8 cellular contexts compared by ENCODE assay signal in genomic region chr9:122213589-122214413, GRCh38. TPM values are rescaled to one million over a fixed set of nuclear protein-coding genes. Genes with fewer than 3 reads are reported as not detected.
DNase-seq lines count a peak whose midpoint lies in the region; ATAC-seq, FAIRE-seq and TF ChIP-seq lines count a peak whose summit lies in the region.

No MANE protein-coding gene starts in this region.

- H3K14ac ChIP-seq in H1 (ENCODE audit: insufficient read length) = no peak overlapping the region

- peaks cover 76% of the 10 kb centered on the region for H3K27me3 Mint-ChIP-seq in CD4-positive, CD25-positive, alpha-beta regulatory T cell
- peaks cover 63% of the 10 kb centered on the region for H3K27me3 Mint-ChIP-seq in activated CD4-positive, alpha-beta T cell treated with anti-CD3 and anti-CD28 coated beads for 36 hours
- peaks cover 49 to 65% of the 10 kb centered on the region in 2 donors for H3K27me3 Mint-ChIP-seq in natural killer cell treated with Interleukin-12 subunit alpha and Interleukin-12 subunit beta and Interleukin-15 and Interleukin-18, amount 100 ng/mL, for 72 hours

- FAIRE-seq in H1 (lab: Jason Lieb, UNC) = no peak

- H3K9me3 Mint-ChIP-seq in CD4-positive, CD25-positive, alpha-beta regulatory T cell = peaks cover 0 to 6% (median 0%) of the 10 kb centered on the region in 7 donors
- H3K9me3 Mint-ChIP-seq in activated CD4-positive, alpha-beta T cell treated with anti-CD3 and anti-CD28 coated beads for 36 hours (ENCODE audit: low read depth) = no peaks in the 10 kb centered on the region
- no peaks in the 10 kb centered on the region for H3K9me3 Mint-ChIP-seq in natural killer cell treated with Interleukin-12 subunit alpha and Interleukin-12 subunit beta and Interleukin-15 and Interleukin-18, amount 100 ng/mL, for 72 hours

- peaks cover 3 to 12% of the 10 kb centered on the region in 2 experiments for H4K20me1 ChIP-seq in H1 (replicated peaks in 1 of 2; ENCODE audit: control insufficient read depth in 1 of 2, insufficient read depth in 2 of 2, low read length in 2 of 2)

- peak; percentile 20 to 71 (median 26) for DNase-seq in CD4-positive, CD25-positive, alpha-beta regulatory T cell
- DNase-seq in H7 = peak; percentile 100
- peak; percentile 91 to 92 for DNase-seq in NCI-H2081 (lab: John Stamatoyannopoulos, UW)
- DNase-seq in activated CD4-positive, alpha-beta T cell treated with anti-CD3 and anti-CD28 coated beads for 36 hours = peak; percentile 80
- peak; percentile 87 to 97 for DNase-seq in H1 (ENCODE audit: low read depth in 1 of 2, low spot score in 2 of 2)
- DNase-seq in natural killer cell treated with Interleukin-12 subunit alpha and Interleukin-12 subunit beta and Interleukin-15 and Interleukin-18, amount 100 ng/mL, for 72 hours (ENCODE audit: low spot score) = no peak
- DNase-seq in testis = peak; percentile 75
- no peak for DNase-seq in NCI-H1694 treated with DMSO at 0.1 percent for 48 hours (lab: John Stamatoyannopoulos, UW)

- H3K79me2 ChIP-seq in H1 (ENCODE audit: control insufficient read depth in 1 of 2, insufficient read depth in 2 of 2, low read length in 2 of 2) = no peaks in the 10 kb centered on the region

- 0 out of 2 replicates have a peak overlapping the region, but pooled peaks have one; percentile 72 for H2BK15ac ChIP-seq in H1 (ENCODE audit: low read length)

- no peak overlapping the region for H2BK120ac ChIP-seq in H1 (replicated peaks; ENCODE audit: low read depth, low read length)

- H3K27ac ChIP-seq in CD4-positive, CD25-positive, alpha-beta regulatory T cell (ENCODE audit: insufficient read depth, low read length, poor library complexity, severe bottlenecking) = no peak overlapping the region
- H3K27ac ChIP-seq in H1 (ENCODE audit: low read depth, low read length) = no peak overlapping the region
- H3K27ac ChIP-seq in testis = no peak overlapping the region

- H4K8ac ChIP-seq in H1 (ENCODE audit: extremely low read depth, insufficient read depth, low read length) = peak overlapping the region; percentile 87; the same call in 1 of the 2 replicates

- H3K36me3 ChIP-seq in CD4-positive, CD25-positive, alpha-beta regulatory T cell (ENCODE audit: control insufficient read depth, insufficient read depth, low read length) = no peaks in the 10 kb centered on the region
- H3K36me3 ChIP-seq in H7 (replicated peaks; ENCODE audit: control insufficient read depth, insufficient read depth, low read length) = no peaks in the 10 kb centered on the region
- no peaks in the 10 kb centered on the region; a peak in 1 of 8 replicates for H3K36me3 ChIP-seq in H1 (ENCODE audit: control insufficient read depth in 2 of 4, insufficient read depth in 4 of 4, low read length in 3 of 4)
- no peaks in the 10 kb centered on the region for H3K36me3 ChIP-seq in testis (ENCODE audit: low read depth, missing control alignments)

- CTCF ChIA-PET in activated CD4-positive, alpha-beta T cell treated with anti-CD3 and anti-CD28 coated beads for 36 hours (lab: Charles Lee) = no interaction called here
- CTCF ChIA-PET in H1 (lab: Charles Lee; ENCODE audit: partially characterized antibody) = interaction anchor here (0.6 to 5.2 kb wide), 12 partner anchors 8 to 603 kb away, joined by 3 to 56 read pairs (median 3); no protein-coding TSS in a partner anchor

- peaks cover 8% of the 10 kb centered on the region; the same call in 1 of the 2 replicates for H3K23me2 ChIP-seq in H1 (ENCODE audit: low read depth, low read length)

- TF ChIP-seq POLR2A in H1 (IDR thresholded peaks at IDR 0.05; ENCODE audit: control extremely low read depth in 1 of 2, low read depth in 2 of 2, low read length in 2 of 2) (no peak), testis (IDR thresholded peaks at IDR 0.05) (no peak)

- peak overlapping the region; percentile 52; the same call in 1 of the 2 replicates for H2AFZ ChIP-seq in H1 (ENCODE audit: low read length)

- no peak for TF ChIP-seq EP300 in H1 (IDR thresholded peaks at IDR 0.05; ENCODE audit: borderline replicate concordance in 1 of 2, low read depth in 2 of 2, low read length in 2 of 2)

- ATAC-seq in CD4-positive, CD25-positive, alpha-beta regulatory T cell (ENCODE audit: low read depth in 2 of 2) = peak; percentile 57 to 68
- peak; percentile 92 for ATAC-seq in activated CD4-positive, alpha-beta T cell treated with anti-CD3 and anti-CD28 coated beads for 36 hours
- peak; percentile 78 to 85 for ATAC-seq in natural killer cell treated with Interleukin-12 subunit alpha and Interleukin-12 subunit beta and Interleukin-15 and Interleukin-18, amount 100 ng/mL, for 72 hours

- intact Hi-C loops in activated CD4-positive, alpha-beta T cell treated with anti-CD3 and anti-CD28 coated beads for 36 hours (cut with DNase I, micrococcal nuclease) = loop anchor here in 1 of 2 experiments (1.0 kb wide), 2 partner anchors 50 to 54 kb away; partner anchors contain the start of genes MORN5, MRRF, NDUFA8 and RBM18
- intact Hi-C loops in testis (cut with DNase I; ENCODE audit: low total_unique reads) = no loop called here

- H3K4me3 Mint-ChIP-seq in CD4-positive, CD25-positive, alpha-beta regulatory T cell = peak overlapping the region in 2 of 4 donors; percentile 67 to 70
- peak overlapping the region; percentile 36 for H3K4me3 Mint-ChIP-seq in activated CD4-positive, alpha-beta T cell treated with anti-CD3 and anti-CD28 coated beads for 36 hours
- H3K4me3 Mint-ChIP-seq in natural killer cell treated with Interleukin-12 subunit alpha and Interleukin-12 subunit beta and Interleukin-15 and Interleukin-18, amount 100 ng/mL, for 72 hours = peak overlapping the region; percentile 73

- H4K5ac ChIP-seq in H1 (ENCODE audit: insufficient read length, low read depth, low read length) = no peak overlapping the region

- H3K23ac ChIP-seq in H1 (ENCODE audit: insufficient read length) = no peak overlapping the region

- H2BK20ac ChIP-seq in H1 (ENCODE audit: low read length) = no peak overlapping the region

- POLR2A ChIA-PET in activated CD4-positive, alpha-beta T cell treated with anti-CD3 and anti-CD28 coated beads for 36 hours (lab: Charles Lee) = interaction anchor here (0.5 kb wide), 1 partner anchor 108 kb away, joined by 4 read pairs; no protein-coding TSS in a partner anchor
- POLR2A ChIA-PET in H1 (lab: Charles Lee; ENCODE audit: partially characterized antibody) = interaction anchor here (1.0 to 1.4 kb wide), 3 partner anchors 12 to 17 kb away, joined by 4 to 6 read pairs (median 5); partner anchors contain the start of gene LHX6

- H3K4me1 ChIP-seq in CD4-positive, CD25-positive, alpha-beta regulatory T cell (ENCODE audit: control insufficient read depth, insufficient read depth, low read length, poor library complexity, severe bottlenecking) = peaks cover 15% of the 10 kb centered on the region
- H3K4me1 ChIP-seq in H1 (replicated peaks in 1 of 4; ENCODE audit: control insufficient read depth in 3 of 4, insufficient read depth in 4 of 4, low read length in 3 of 4) = peaks cover 0 to 13% (median 10%) of the 10 kb centered on the region in 4 experiments; a peak in 6 of 7 replicates
- H3K4me1 ChIP-seq in testis = peaks cover 13% of the 10 kb centered on the region

- H2AK5ac ChIP-seq in H1 (ENCODE audit: low read depth, low read length) = no peak overlapping the region

- TF ChIP-seq CTCF in H1 (IDR thresholded peaks at IDR 0.05; ENCODE audit: control extremely low read depth in 1 of 3, insufficient read depth in 1 of 3, low read depth in 1 of 3, low read length in 3 of 3) (no peak), testis (IDR thresholded peaks at IDR 0.05) (no peak)

- H3K27me3 ChIP-seq in CD4-positive, CD25-positive, alpha-beta regulatory T cell (ENCODE audit: control insufficient read depth, insufficient read depth, low read length) = peaks cover 43% of the 10 kb centered on the region
- H3K27me3 ChIP-seq in H7 (ENCODE audit: control insufficient read depth, insufficient read depth, low read length) (peaks cover 65% of the 10 kb centered on the region), H1 (replicated peaks in 1 of 4; ENCODE audit: control insufficient read depth in 3 of 4, extremely low read depth in 1 of 4, insufficient read depth in 3 of 4, low read length in 3 of 4) (peaks cover 52 to 73% (median 68%) of the 10 kb centered on the region in 4 experiments), testis (no peaks in the 10 kb centered on the region)

- H3K4ac ChIP-seq in H1 (replicated peaks; ENCODE audit: insufficient read length, low read depth, low read length) = no peak overlapping the region

- no peaks in the 10 kb centered on the region for H3K9me3 ChIP-seq in CD4-positive, CD25-positive, alpha-beta regulatory T cell (ENCODE audit: control insufficient read depth in 2 of 2, low read length in 2 of 2)
- H3K9me3 ChIP-seq in H1 (ENCODE audit: insufficient read depth in 2 of 2, low read depth in 1 of 2, low read length in 1 of 2) = peaks cover 0 to 3% of the 10 kb centered on the region in 2 experiments; a peak in 1 of 4 replicates
- H3K9me3 ChIP-seq in testis = no peaks in the 10 kb centered on the region

- TF ChIP-seq RAD21 in H1 (IDR thresholded peaks at IDR 0.05 in 1 of 2, conservative IDR thresholded peaks at IDR 0.05 in 1 of 2; ENCODE audit: low read depth in 2 of 2, low read length in 2 of 2) = peak; percentile 18 to 20; a peak in 3 of 4 replicates

- 10% methylated on average over 20 of the region's 93 CpGs; no CpG with 5 or more reads in 1 of the 2 experiments for WGBS in H1 (ENCODE audit: extremely low coverage in 1 of 2, insufficient coverage in 1 of 2, insufficient read length in 1 of 2, insufficient replicate concordance in 2 of 2, low coverage in 1 of 2, low lambda C conversion rate in 2 of 2, missing lambda C conversion rate in 1 of 2), 2 experiments
- 7 to 14% methylated on average over 11 to 81 of the region's 93 CpGs for WGBS in testis, 2 donors

- H2BK5ac ChIP-seq in H1 (ENCODE audit: low read depth, low read length) = no peak overlapping the region; the same call in 1 of the 2 replicates

- H3K4me3 ChIP-seq in CD4-positive, CD25-positive, alpha-beta regulatory T cell (ENCODE audit: low read depth, low read length) = no peak overlapping the region
- H3K4me3 ChIP-seq in H7 (ENCODE audit: insufficient read depth, low read depth, low read length) = peak overlapping the region; percentile 53
- peak overlapping the region; percentile 41 to 67 (median 52); a peak in 7 of 8 replicates for H3K4me3 ChIP-seq in H1 (ENCODE audit: extremely low read depth in 1 of 4, insufficient read depth in 2 of 4, low read depth in 3 of 4, low read length in 4 of 4)
- peak overlapping the region; percentile 41 to 56 for H3K4me3 ChIP-seq in testis

- peak overlapping the region; percentile 60 for H2BK12ac ChIP-seq in H1 (ENCODE audit: low read depth, low read length)

- peaks cover 4% of the 10 kb centered on the region for H3K36me3 Mint-ChIP-seq in CD4-positive, CD25-positive, alpha-beta regulatory T cell
- H3K36me3 Mint-ChIP-seq in activated CD4-positive, alpha-beta T cell treated with anti-CD3 and anti-CD28 coated beads for 36 hours (ENCODE audit: low read depth) = no peaks in the 10 kb centered on the region
- no peaks in the 10 kb centered on the region for H3K36me3 Mint-ChIP-seq in natural killer cell treated with Interleukin-12 subunit alpha and Interleukin-12 subunit beta and Interleukin-15 and Interleukin-18, amount 100 ng/mL, for 72 hours

- peak overlapping the region; percentile 79 to 98 for H3K4me2 ChIP-seq in H1 (ENCODE audit: insufficient read depth in 1 of 2, low read depth in 2 of 2, low read length in 2 of 2)

- no peak overlapping the region for H3K9ac ChIP-seq in H1 (replicated peaks in 1 of 4; ENCODE audit: extremely low read depth in 1 of 4, low read depth in 3 of 4, low read length in 3 of 4)

- H4K91ac ChIP-seq in H1 (replicated peaks; ENCODE audit: insufficient read length, low read length) = peak overlapping the region; percentile 41

- no peaks in the 10 kb centered on the region; the same call in 1 of the 2 replicates for H3K79me1 ChIP-seq in H1 (ENCODE audit: low read depth, low read length)

- peaks cover 0 to 20% (median 4%) of the 10 kb centered on the region in 4 donors for H3K4me1 Mint-ChIP-seq in CD4-positive, CD25-positive, alpha-beta regulatory T cell
- peaks cover 10% of the 10 kb centered on the region for H3K4me1 Mint-ChIP-seq in activated CD4-positive, alpha-beta T cell treated with anti-CD3 and anti-CD28 coated beads for 36 hours
- peaks cover 14 to 16% of the 10 kb centered on the region in 2 donors for H3K4me1 Mint-ChIP-seq in natural killer cell treated with Interleukin-12 subunit alpha and Interleukin-12 subunit beta and Interleukin-15 and Interleukin-18, amount 100 ng/mL, for 72 hours (ENCODE audit: low read depth in 2 of 2)

- H3K18ac ChIP-seq in H1 (ENCODE audit: extremely low read depth, low read length) = no peak overlapping the region; the same call in 1 of the 2 replicates

- no peak overlapping the region for H3K56ac ChIP-seq in H1 (replicated peaks; ENCODE audit: insufficient read length, low read depth, low read length)

- no peak overlapping the region for H3K27ac Mint-ChIP-seq in CD4-positive, CD25-positive, alpha-beta regulatory T cell
- no peak overlapping the region for H3K27ac Mint-ChIP-seq in activated CD4-positive, alpha-beta T cell treated with anti-CD3 and anti-CD28 coated beads for 36 hours
- H3K27ac Mint-ChIP-seq in natural killer cell treated with Interleukin-12 subunit alpha and Interleukin-12 subunit beta and Interleukin-15 and Interleukin-18, amount 100 ng/mL, for 72 hours = no peak overlapping the region

RNA-seq across cellular contexts. Expression of gene LHX6, which starts 15.0 kb away (rescaled TPM):
- not detected for total RNA-seq in CD4-positive, CD25-positive, alpha-beta regulatory T cell
- polyA plus RNA-seq in CD4-positive, CD25-positive, alpha-beta regulatory T cell = not detected
- total RNA-seq in H7 (2014; rRNA removed; shearing (Covaris generic)) = 5.2 and 5.9 TPM in 2 replicates
- under 1 TPM in 1 of 2 experiments, not detected in 1; 0.11 TPM for total RNA-seq in activated CD4-positive, alpha-beta T cell treated with anti-CD3 and anti-CD28 coated beads for 36 hours
- total RNA-seq in H1 (2021; fragmentation: NEBNext Ultra II Directional; extraction: Animal tissue kit (Norgen Biotek cat#: 25700)) = 1.2 and 1.9 TPM in 2 replicates
- polyA plus RNA-seq in H1 (2011; rRNA removed) (0.92 and 1.0 TPM in 2 replicates), testis (ENCODE audit: insufficient read depth, low read depth, low replicate concordance) (8.8 TPM)
- 0.96 TPM for polyA plus RNA-seq in H1 (2011; cell fraction: cytosol; rRNA removed)
- polyA plus RNA-seq in H1 (2011; cell fraction: nucleus; rRNA removed) = 1.3 TPM
- 0.47 to 1.5 TPM (median 0.91 TPM) in 4 replicates for polyA plus RNA-seq in H1 (2012, experiment 1 of 2)
- polyA plus RNA-seq in H1 (2012, experiment 2 of 2) = 0.52 TPM
- 1.3 TPM for polyA plus RNA-seq in H1 (2013, experiment 1 of 2)
- 1.4 TPM for polyA plus RNA-seq in H1 (2013, experiment 2 of 2)
- polyA minus RNA-seq in H1 (2011; rRNA and poly(A)+ RNA removed) = 0.63 and 0.88 TPM in 2 replicates
- polyA minus RNA-seq in H1 (2011; cell fraction: cytosol; rRNA and poly(A)+ RNA removed) = 0.44 TPM
- 1.4 TPM for polyA minus RNA-seq in H1 (2011; cell fraction: nucleus; rRNA and poly(A)+ RNA removed)
- total RNA-seq in natural killer cell treated with Interleukin-12 subunit alpha and Interleukin-12 subunit beta and Interleukin-15 and Interleukin-18, amount 100 ng/mL, for 72 hours = not detected
- 10 to 100 TPM in 1 of 2 donors, 1 to 10 TPM in 1; 8.8 to 11.5 TPM for total RNA-seq in testis

RNA-seq across cellular contexts. Expression of gene RBM18, which starts 50.8 kb away (rescaled TPM):
- total RNA-seq in CD4-positive, CD25-positive, alpha-beta regulatory T cell = 33.4 TPM
- polyA plus RNA-seq in CD4-positive, CD25-positive, alpha-beta regulatory T cell = 10 to 100 TPM; 26.1 to 34.8 (median 27.9) TPM
- total RNA-seq in H7 (2014; rRNA removed; shearing (Covaris generic)) = 5.6 and 13.0 TPM in 2 replicates
- total RNA-seq in activated CD4-positive, alpha-beta T cell treated with anti-CD3 and anti-CD28 coated beads for 36 hours = 10 to 100 TPM; 22.3 to 28.6 TPM
- 14.3 and 15.0 TPM in 2 replicates for total RNA-seq in H1 (2021; fragmentation: NEBNext Ultra II Directional; extraction: Animal tissue kit (Norgen Biotek cat#: 25700))
- polyA plus RNA-seq in H1 (2011; rRNA removed) = 2.4 and 5.9 TPM in 2 replicates
- polyA plus RNA-seq in H1 (2011; cell fraction: cytosol; rRNA removed) = 8.2 TPM
- polyA plus RNA-seq in H1 (2011; cell fraction: nucleus; rRNA removed) = 2.8 TPM
- 9.9 to 17.1 TPM (median 12.0 TPM) in 4 replicates for polyA plus RNA-seq in H1 (2012, experiment 1 of 2)
- 1.6 TPM for polyA plus RNA-seq in H1 (2012, experiment 2 of 2)
- polyA plus RNA-seq in H1 (2013, experiment 1 of 2) = 7.6 TPM
- 8.4 TPM for polyA plus RNA-seq in H1 (2013, experiment 2 of 2)
- polyA minus RNA-seq in H1 (2011; rRNA and poly(A)+ RNA removed) = 10.6 and 12.3 TPM in 2 replicates
- 4.3 TPM for polyA minus RNA-seq in H1 (2011; cell fraction: cytosol; rRNA and poly(A)+ RNA removed)
- 4.4 TPM for polyA minus RNA-seq in H1 (2011; cell fraction: nucleus; rRNA and poly(A)+ RNA removed)
- total RNA-seq in natural killer cell treated with Interleukin-12 subunit alpha and Interleukin-12 subunit beta and Interleukin-15 and Interleukin-18, amount 100 ng/mL, for 72 hours = 10 to 100 TPM; 29.0 to 34.4 TPM
- 10 to 100 TPM; 10.0 to 11.8 TPM for total RNA-seq in testis
- polyA plus RNA-seq in testis (ENCODE audit: insufficient read depth, low read depth, low replicate concordance) = 22.1 TPM

RNA-seq across cellular contexts. Expression of gene MRRF, which starts 50.9 kb away (rescaled TPM):
- 23.0 TPM for total RNA-seq in CD4-positive, CD25-positive, alpha-beta regulatory T cell
- polyA plus RNA-seq in CD4-positive, CD25-positive, alpha-beta regulatory T cell = 10 to 100 TPM; 13.9 to 24.9 (median 17.6) TPM
- 26.2 and 36.2 TPM in 2 replicates for total RNA-seq in H7 (2014; rRNA removed; shearing (Covaris generic))
- 10 to 100 TPM; 57.3 to 61.5 TPM for total RNA-seq in activated CD4-positive, alpha-beta T cell treated with anti-CD3 and anti-CD28 coated beads for 36 hours
- total RNA-seq in H1 (2021; fragmentation: NEBNext Ultra II Directional; extraction: Animal tissue kit (Norgen Biotek cat#: 25700)) = 42.2 and 47.8 TPM in 2 replicates
- polyA plus RNA-seq in H1 (2011; rRNA removed) (16.7 and 29.4 TPM in 2 replicates), testis (ENCODE audit: insufficient read depth, low read depth, low replicate concordance) (63.4 TPM)
- polyA plus RNA-seq in H1 (2011; cell fraction: cytosol; rRNA removed) = 34.9 TPM
- polyA plus RNA-seq in H1 (2011; cell fraction: nucleus; rRNA removed) = 35.9 TPM
- 33.0 to 43.0 TPM (median 39.6 TPM) in 4 replicates for polyA plus RNA-seq in H1 (2012, experiment 1 of 2)
- 8.0 TPM for polyA plus RNA-seq in H1 (2012, experiment 2 of 2)
- 41.6 TPM for polyA plus RNA-seq in H1 (2013, experiment 1 of 2)
- polyA plus RNA-seq in H1 (2013, experiment 2 of 2) = 37.7 TPM
- 52.5 and 65.8 TPM in 2 replicates for polyA minus RNA-seq in H1 (2011; rRNA and poly(A)+ RNA removed)
- 20.6 TPM for polyA minus RNA-seq in H1 (2011; cell fraction: cytosol; rRNA and poly(A)+ RNA removed)
- polyA minus RNA-seq in H1 (2011; cell fraction: nucleus; rRNA and poly(A)+ RNA removed) = 51.0 TPM
- total RNA-seq in natural killer cell treated with Interleukin-12 subunit alpha and Interleukin-12 subunit beta and Interleukin-15 and Interleukin-18, amount 100 ng/mL, for 72 hours = 10 to 100 TPM; 41.7 to 60.9 TPM
- 10 to 100 TPM; 45.5 to 54.1 TPM for total RNA-seq in testis

RNA-seq across cellular contexts. Expression of gene MORN5, which starts 54.1 kb away (rescaled TPM):
- total RNA-seq in CD4-positive, CD25-positive, alpha-beta regulatory T cell = not detected
- not detected for polyA plus RNA-seq in CD4-positive, CD25-positive, alpha-beta regulatory T cell
- total RNA-seq in H7 (2014; rRNA removed; shearing (Covaris generic)) = not detected in 2 replicates
- not detected for total RNA-seq in activated CD4-positive, alpha-beta T cell treated with anti-CD3 and anti-CD28 coated beads for 36 hours
- total RNA-seq in H1 (2021; fragmentation: NEBNext Ultra II Directional; extraction: Animal tissue kit (Norgen Biotek cat#: 25700)) = not detected in 2 replicates
- polyA plus RNA-seq in H1 (2011; rRNA removed) (not detected in 2 replicates), testis (ENCODE audit: insufficient read depth, low read depth, low replicate concordance) (183 TPM)
- polyA plus RNA-seq in H1 (2011; cell fraction: cytosol; rRNA removed) = not detected
- polyA plus RNA-seq in H1 (2011; cell fraction: nucleus; rRNA removed) = not detected
- polyA plus RNA-seq in H1 (2012, experiment 1 of 2) = not detected in 4 replicates
- not detected for polyA plus RNA-seq in H1 (2012, experiment 2 of 2)
- polyA plus RNA-seq in H1 (2013, experiment 1 of 2) = not detected
- not detected for polyA plus RNA-seq in H1 (2013, experiment 2 of 2)
- polyA minus RNA-seq in H1 (2011; rRNA and poly(A)+ RNA removed) = not detected in 2 replicates
- not detected for polyA minus RNA-seq in H1 (2011; cell fraction: cytosol; rRNA and poly(A)+ RNA removed)
- polyA minus RNA-seq in H1 (2011; cell fraction: nucleus; rRNA and poly(A)+ RNA removed) = not detected
- not detected for total RNA-seq in natural killer cell treated with Interleukin-12 subunit alpha and Interleukin-12 subunit beta and Interleukin-15 and Interleukin-18, amount 100 ng/mL, for 72 hours
- 10 to 100 TPM; 19.2 to 34.7 TPM for total RNA-seq in testis

RNA-seq across cellular contexts. Expression of gene NDUFA8, which starts 54.2 kb away (rescaled TPM):
- total RNA-seq in CD4-positive, CD25-positive, alpha-beta regulatory T cell = 10.7 TPM
- polyA plus RNA-seq in CD4-positive, CD25-positive, alpha-beta regulatory T cell = 10 to 100 TPM; 86.3 to 97.9 (median 94.2) TPM
- total RNA-seq in H7 (2014; rRNA removed; shearing (Covaris generic)) = 43.9 and 47.2 TPM in 2 replicates
- total RNA-seq in activated CD4-positive, alpha-beta T cell treated with anti-CD3 and anti-CD28 coated beads for 36 hours = 10 to 100 TPM; 50.4 to 57.2 TPM
- total RNA-seq in H1 (2021; fragmentation: NEBNext Ultra II Directional; extraction: Animal tissue kit (Norgen Biotek cat#: 25700)) = 59.8 and 61.0 TPM in 2 replicates
- polyA plus RNA-seq in H1 (2011; rRNA removed) = 56.6 and 73.8 TPM in 2 replicates
- polyA plus RNA-seq in H1 (2011; cell fraction: cytosol; rRNA removed) = 79.1 TPM
- polyA plus RNA-seq in H1 (2011; cell fraction: nucleus; rRNA removed) = 28.4 TPM
- 77.6 to 100 TPM (median 85.9 TPM) in 4 replicates for polyA plus RNA-seq in H1 (2012, experiment 1 of 2)
- 79.9 TPM for polyA plus RNA-seq in H1 (2012, experiment 2 of 2)
- 79.1 TPM for polyA plus RNA-seq in H1 (2013, experiment 1 of 2)
- polyA plus RNA-seq in H1 (2013, experiment 2 of 2) = 79.1 TPM
- polyA minus RNA-seq in H1 (2011; rRNA and poly(A)+ RNA removed) = 31.9 and 35.9 TPM in 2 replicates
- 19.2 TPM for polyA minus RNA-seq in H1 (2011; cell fraction: cytosol; rRNA and poly(A)+ RNA removed)
- polyA minus RNA-seq in H1 (2011; cell fraction: nucleus; rRNA and poly(A)+ RNA removed) = 11.1 TPM
- 10 to 100 TPM; 36.5 to 45.6 TPM for total RNA-seq in natural killer cell treated with Interleukin-12 subunit alpha and Interleukin-12 subunit beta and Interleukin-15 and Interleukin-18, amount 100 ng/mL, for 72 hours
- 10 to 100 TPM; 59.4 to 62.1 TPM for total RNA-seq in testis
- 219 TPM for polyA plus RNA-seq in testis (ENCODE audit: insufficient read depth, low read depth, low replicate concordance)

Comparison
In these comparisons a context has a peak if more than half of its experiments do, and no peak if none do; other contexts are left out.
1. DNase-seq: peak in CD4-positive, CD25-positive, alpha-beta regulatory T cell (3 of 3), H7 (single experiment), NCI-H2081 (2 of 2), activated CD4-positive, alpha-beta T cell treated with anti-CD3 and anti-CD28 coated beads for 36 hours (single experiment), H1 (2 of 2) and testis (single experiment); none in natural killer cell treated with Interleukin-12 subunit alpha and Interleukin-12 subunit beta and Interleukin-15 and Interleukin-18, amount 100 ng/mL, for 72 hours (single experiment) and NCI-H1694 treated with DMSO at 0.1 percent for 48 hours (single experiment).
2. Peak in every context shown above with its lines, with median percentiles within 50 percentile points of each other: ATAC-seq.